ENCODE assay signal across 10 cellular contexts in the genomic region with DNA sequence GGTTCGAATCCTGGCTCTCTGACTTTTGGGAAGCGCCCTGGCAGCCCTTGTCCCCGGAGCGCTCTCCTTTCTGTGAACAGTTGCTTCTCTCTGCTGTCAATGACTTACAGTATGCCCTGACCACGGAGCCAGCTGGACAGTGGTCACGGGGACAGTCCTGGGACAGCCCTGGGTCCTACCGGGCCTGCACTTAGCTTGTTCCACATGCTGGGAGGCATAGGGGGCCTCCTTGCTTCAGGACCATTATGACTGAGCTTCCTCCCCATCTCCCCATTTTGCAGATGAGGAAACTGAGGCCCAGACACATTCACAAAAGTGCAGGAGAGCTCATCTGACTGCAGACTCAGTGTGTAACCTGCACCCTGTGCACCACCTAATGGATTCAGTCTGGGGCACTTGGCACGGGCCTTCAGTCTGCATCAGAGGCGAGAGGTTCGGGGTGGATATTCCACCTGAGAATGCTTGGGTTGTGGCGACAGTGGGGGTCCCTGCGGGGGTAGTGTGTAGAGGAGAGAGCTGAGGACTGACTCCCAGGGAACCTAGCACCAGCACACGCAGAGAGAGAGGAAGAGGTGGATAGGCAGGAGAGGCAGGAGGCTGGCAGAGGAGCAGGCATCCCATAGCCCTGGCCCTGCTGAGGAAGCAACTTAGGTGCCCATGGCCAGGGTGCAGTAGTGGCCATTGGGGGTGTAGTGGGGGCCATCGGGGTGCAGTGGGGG. TPM values are rescaled to one million over a fixed set of nuclear protein-coding genes. Genes with fewer than 3 reads are reported as not detected.
DNase-seq lines count a peak whose midpoint lies in the region; ATAC-seq and TF ChIP-seq lines count a peak whose summit lies in the region.
"Had no signal": no experiment of that assay in that cellular context is flagged by ENCODE, and none has a peak within 500 bp of the region (broad histone marks: within the 10 kb centered on the region; RNA-seq: fewer than 3 reads in every experiment).

No MANE protein-coding gene starts in this region.

- CTCF ChIA-PET in HEK293T (lab: Yijun Ruan, JAX) = no interaction called here

- POLR2A ChIA-PET in HEK293T (lab: Yijun Ruan, JAX) = no interaction called here

- DNase-seq in AG09309 (ENCODE audit: low read depth) (no peak), SJSA1 (ENCODE audit: low read depth in 1 of 2, low spot score in 2 of 2) (no peak), fibroblast of lung (ENCODE audit: low read depth in 2 of 2) (no peak), osteocyte (ENCODE audit: extremely low spot score, unreplicated experiment) (no peak), HEK293T (ENCODE audit: extremely low spot score) (no peak), NK-92 (lab: John Stamatoyannopoulos, UW; ENCODE audit: unreplicated experiment) (no peak), RPMI8226 (no peak)
- DNase-seq: NCI-H1105 treated with DMSO at 0.1 percent for 48 hours; stimulated activated CD8-positive, alpha-beta memory T cell treated with anti-CD3 and anti-CD28 coated beads, Interleukin-4, amount 100 ng/mL, for 48 hours had no signal

- H3K27me3 ChIP-seq in SJSA1 (replicated peaks) = no peaks in the 10 kb centered on the region
- H3K27me3 ChIP-seq in fibroblast of lung (ENCODE audit: control insufficient read depth, insufficient read depth, low read length) = no peaks in the 10 kb centered on the region

- H3K36me3 ChIP-seq in SJSA1 = peaks cover 24% of the 10 kb centered on the region
- peaks cover 2% of the 10 kb centered on the region for H3K36me3 ChIP-seq in fibroblast of lung (ENCODE audit: control insufficient read depth, insufficient read depth, low read length)

- no peaks in the 10 kb centered on the region for H3K27me3 Mint-ChIP-seq in osteocyte (ENCODE audit: unreplicated experiment)

- H3K4me1 Mint-ChIP-seq in osteocyte (ENCODE audit: unreplicated experiment) = peaks cover 25% of the 10 kb centered on the region

- H3K4me1 ChIP-seq in SJSA1 (replicated peaks) = peaks cover 57% of the 10 kb centered on the region
- H3K4me1 ChIP-seq in fibroblast of lung (ENCODE audit: control insufficient read depth, extremely low read depth, insufficient read depth, low read length) = peaks cover 8% of the 10 kb centered on the region

- no peaks in the 10 kb centered on the region for H3K9me3 Mint-ChIP-seq in osteocyte (ENCODE audit: unreplicated experiment)

- peak overlapping the region; percentile 91 for H3K4me3 ChIP-seq in AG09309 (ENCODE audit: control insufficient read depth, low read depth, low read length)
- H3K4me3 ChIP-seq in SJSA1 = peak overlapping the region; percentile 92
- peak overlapping the region; percentile 56 to 84 (median 70) for H3K4me3 ChIP-seq in fibroblast of lung (replicated peaks in 1 of 4; ENCODE audit: control extremely low read depth in 1 of 4, insufficient read depth in 1 of 4, low read depth in 3 of 4, low read length in 4 of 4)

- H4K20me1 ChIP-seq in fibroblast of lung (ENCODE audit: control insufficient read depth, extremely low read depth, insufficient read depth, low read length) = no peaks in the 10 kb centered on the region

- H3K4me2 ChIP-seq in fibroblast of lung (ENCODE audit: extremely low read depth, insufficient read depth, low read length) = peak overlapping the region; percentile 58

- ATAC-seq in GM21515 (IDR thresholded peaks at IDR 0.05; ENCODE audit: unreplicated experiment) = no peak

- no peak overlapping the region for H3K27ac ChIP-seq in SJSA1
- no peak overlapping the region for H3K27ac ChIP-seq in fibroblast of lung (ENCODE audit: insufficient read depth, low read length)

- H3K27ac Mint-ChIP-seq in osteocyte (ENCODE audit: unreplicated experiment) = peak overlapping the region; percentile 81

- peaks cover 49% of the 10 kb centered on the region for H3K79me2 ChIP-seq in fibroblast of lung (ENCODE audit: control insufficient read depth, insufficient read depth, low read length)

- no peak overlapping the region for H2AFZ ChIP-seq in fibroblast of lung (ENCODE audit: low read length)

- H3K9ac ChIP-seq in fibroblast of lung (ENCODE audit: insufficient read depth, low read length) = peak overlapping the region; percentile 84

- peaks cover 9% of the 10 kb centered on the region; the same call in 1 of the 2 replicates for H3K9me3 ChIP-seq in SJSA1 (replicated peaks)
- H3K9me3 ChIP-seq in fibroblast of lung (ENCODE audit: control insufficient read depth, insufficient read depth, low read depth, low read length) = no peaks in the 10 kb centered on the region

- no peaks in the 10 kb centered on the region for H3K36me3 Mint-ChIP-seq in osteocyte (ENCODE audit: unreplicated experiment)

- H3K4me3 Mint-ChIP-seq in osteocyte (ENCODE audit: unreplicated experiment) = peak overlapping the region; percentile 89

- TF ChIP-seq CTCF in AG09309 (IDR thresholded peaks at IDR 0.05; ENCODE audit: control insufficient read depth, insufficient read depth, low read depth, low read length, missing control alignments) = no peak
- no peak for TF ChIP-seq CTCF in fibroblast of lung (conservative IDR thresholded peaks at IDR 0.05 in 1 of 2, IDR thresholded peaks at IDR 0.05 in 1 of 2; ENCODE audit: low read depth in 1 of 2, low read length in 2 of 2)
- no peak for TF ChIP-seq CTCF in osteocyte (IDR thresholded peaks at IDR 0.05)

TF ChIP-seq in HEK293T, 16 proteins besides CTCF, POLR2A, EP300 and RAD21:
- TF ChIP-seq FOXA1 (IDR thresholded peaks at IDR 0.05) = no peak
- no peak for TF ChIP-seq ARNT (IDR thresholded peaks at IDR 0.05)
- TF ChIP-seq ELF4 (IDR thresholded peaks at IDR 0.05) = no peak
- no peak for TF ChIP-seq CTBP1 (IDR thresholded peaks at IDR 0.05; ENCODE audit: borderline replicate concordance)
- TF ChIP-seq NFRKB (IDR thresholded peaks at IDR 0.05) = no peak
- no peak for TF ChIP-seq BHLHE40 (IDR thresholded peaks at IDR 0.05; ENCODE audit: borderline replicate concordance)
- TF ChIP-seq FOXK2 (IDR thresholded peaks at IDR 0.05) = no peak
- TF ChIP-seq ZNF384 (IDR thresholded peaks at IDR 0.05) = no peak
- TF ChIP-seq, protein P1, sequence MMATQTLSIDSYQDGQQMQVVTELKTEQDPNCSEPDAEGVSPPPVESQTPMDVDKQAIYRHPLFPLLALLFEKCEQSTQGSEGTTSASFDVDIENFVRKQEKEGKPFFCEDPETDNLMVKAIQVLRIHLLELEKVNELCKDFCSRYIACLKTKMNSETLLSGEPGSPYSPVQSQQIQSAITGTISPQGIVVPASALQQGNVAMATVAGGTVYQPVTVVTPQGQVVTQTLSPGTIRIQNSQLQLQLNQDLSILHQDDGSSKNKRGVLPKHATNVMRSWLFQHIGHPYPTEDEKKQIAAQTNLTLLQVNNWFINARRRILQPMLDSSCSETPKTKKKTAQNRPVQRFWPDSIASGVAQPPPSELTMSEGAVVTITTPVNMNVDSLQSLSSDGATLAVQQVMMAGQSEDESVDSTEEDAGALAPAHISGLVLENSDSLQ (IDR thresholded peaks at IDR 0.05) = no peak
- TF ChIP-seq L3MBTL2 (conservative IDR thresholded peaks at IDR 0.05) = no peak
- TF ChIP-seq TARDBP (IDR thresholded peaks at IDR 0.05) = no peak
- no peak for TF ChIP-seq LEF1 (IDR thresholded peaks at IDR 0.05; ENCODE audit: borderline replicate concordance)
- TF ChIP-seq FOXM1 (IDR thresholded peaks at IDR 0.05; ENCODE audit: borderline replicate concordance) = no peak
- no peak for TF ChIP-seq SUZ12 (IDR thresholded peaks at IDR 0.05)
- no peak for TF ChIP-seq HDGF (IDR thresholded peaks at IDR 0.05; ENCODE audit: borderline replicate concordance)

RNA-seq across cellular contexts. Expression of a gene that starts 1.6 kb away (rescaled TPM):
- 50.8 and 60.4 TPM in 2 replicates for total RNA-seq in SJSA1 (2014; rRNA removed; shearing (Covaris generic))
- total RNA-seq in fibroblast of lung = 74.7 and 91.0 TPM in 2 replicates
- 20.5 and 27.2 TPM in 2 replicates for polyA plus RNA-seq in fibroblast of lung
- 38.7 and 41.6 TPM in 2 replicates for polyA plus RNA-seq in fibroblast of lung (2012)
- polyA minus RNA-seq in fibroblast of lung (ENCODE audit: low replicate concordance) = 33.3 and 69.0 TPM in 2 replicates
- 66.3 and 68.7 TPM in 2 replicates for total RNA-seq in osteocyte
